Comparison of ENCODE assay signal across 8 cellular contexts in the genomic region with DNA sequence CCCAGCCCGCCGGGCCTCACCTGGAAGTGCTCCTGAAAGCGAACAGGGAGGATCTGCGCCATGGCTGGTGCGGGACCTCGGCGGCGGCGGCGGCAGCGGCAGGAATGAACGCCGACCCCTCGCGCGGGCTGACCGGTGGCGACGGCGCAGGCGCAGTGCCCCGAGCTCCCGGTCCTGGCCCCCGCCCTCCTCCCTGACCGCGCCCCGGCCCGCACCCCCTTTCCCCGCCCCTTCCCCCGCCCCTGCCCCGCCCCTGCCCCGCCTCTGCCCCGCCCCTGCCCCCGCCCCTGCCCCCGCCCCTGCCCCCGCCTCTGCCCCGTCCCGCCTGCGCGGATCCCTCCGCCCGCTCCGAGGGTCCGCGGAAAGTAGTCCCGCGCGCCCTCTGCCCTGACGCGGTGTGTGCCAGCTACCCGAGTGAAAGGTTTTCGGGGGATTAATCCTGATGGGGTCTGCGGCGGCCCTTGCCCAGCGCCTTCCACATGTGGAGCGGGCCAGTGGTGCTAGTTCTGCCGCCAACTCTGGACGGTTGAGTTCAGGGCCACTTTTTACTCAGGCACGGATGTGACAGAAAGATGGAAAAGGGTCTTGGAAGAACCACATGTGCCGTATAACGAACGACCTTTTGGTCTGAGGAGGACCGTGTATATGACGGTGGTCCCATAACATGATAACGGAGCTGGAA. TPM values are rescaled to one million over a fixed set of nuclear protein-coding genes. Genes with fewer than 3 reads are reported as not detected.
DNase-seq lines count a peak whose midpoint lies in the region; ATAC-seq, FAIRE-seq and TF ChIP-seq lines count a peak whose summit lies in the region.

CLTCL1 (minus strand) TSS at position 140 of the 682 bp plus-strand sequence; CDS start at position 62, 78 bp downstream.

- H2AFZ ChIP-seq in HCT116 (ENCODE audit: low read depth, low read length, poor library complexity, severe bottlenecking) (peak within 1 kb of the TSS; percentile 82), HepG2 (ENCODE audit: low read length) (peak within 1 kb of the TSS; percentile 93)

- peaks cover 9 to 20% of the 10 kb centered on the region in 2 experiments for H3K4me1 ChIP-seq in HCT116 (ENCODE audit: control insufficient read depth in 1 of 2, insufficient read depth in 2 of 2, low read length in 2 of 2)
- H3K4me1 ChIP-seq in HepG2 (ENCODE audit: insufficient read depth, low read length), result peaks cover 35% of the 10 kb centered on the region

- H3K9ac ChIP-seq in HCT116 (ENCODE audit: low read length), result peak within 1 kb of the TSS; percentile 65
- peak within 1 kb of the TSS; percentile 83 for H3K9ac ChIP-seq in HepG2 (ENCODE audit: insufficient read depth, low read depth, low read length)

- peak; percentile 87 for ATAC-seq in HCT116
- ATAC-seq in HepG2, result peak; percentile 67
- ATAC-seq in GM19395 (IDR thresholded peaks at IDR 0.05; ENCODE audit: unreplicated experiment), result no peak

- TF ChIP-seq CTCF in HCT116 (IDR thresholded peaks at IDR 0.05 in 2 of 3, conservative IDR thresholded peaks at IDR 0.05 in 1 of 3; ENCODE audit: borderline replicate concordance in 1 of 3, insufficient read depth in 1 of 3, low read depth in 2 of 3, low read length in 2 of 3) (no peak), HepG2 (CRISPR knock-in tag; IDR thresholded peaks at IDR 0.05) (peak; percentile 7; the same call in 1 of the 2 replicates)

- H3K27ac ChIP-seq in HCT116 (ENCODE audit: low read depth, low read length) (peak within 1 kb of the TSS; percentile 63; the same call in 1 of the 2 replicates), HepG2 (ENCODE audit: extremely low read length, insufficient read depth, low read length) (peak within 1 kb of the TSS; percentile 66)

- H3K9me3 ChIP-seq in HCT116 (ENCODE audit: control insufficient read depth in 1 of 2, insufficient read depth in 1 of 2, low read depth in 1 of 2, low read length in 2 of 2), result no peaks in the 10 kb centered on the region
- no peaks in the 10 kb centered on the region for H3K9me3 ChIP-seq in HepG2 (ENCODE audit: low read length)

- RAD21 ChIA-PET in HCT116 (lab: Charles Lee; ENCODE audit: low non-redundant PET in 1 of 2, low total read pairs in 2 of 2, uncharacterized antibody in 2 of 2, unreplicated experiment in 2 of 2), result interaction anchor here (0.6 to 0.7 kb wide), 2 partner anchors 112 to 113 kb away, joined by 3 to 5 read pairs; partner anchors contain the start of gene SLC25A1 (in 1 of the 2)

- H4K20me1 ChIP-seq in HCT116 (ENCODE audit: insufficient read depth) (no peaks in the 10 kb centered on the region), HepG2 (ENCODE audit: insufficient read depth, low read length) (no peaks in the 10 kb centered on the region; the same call in 1 of the 2 replicates)

- TF ChIP-seq POLR2A in HCT116 (IDR thresholded peaks at IDR 0.05; ENCODE audit: borderline replicate concordance, extremely low read depth, insufficient read depth, insufficient read length), result peak; percentile 66
- TF ChIP-seq POLR2A in HepG2 (IDR thresholded peaks at IDR 0.05; ENCODE audit: insufficient read depth in 1 of 2, low read depth in 2 of 2, low read length in 2 of 2), result peak; percentile 50 to 74

- H3K4me2 ChIP-seq in HCT116 (ENCODE audit: low read length), result peak within 1 kb of the TSS; percentile 94
- peak within 1 kb of the TSS; percentile 96 for H3K4me2 ChIP-seq in HepG2 (ENCODE audit: low read depth, low read length)

- peak within 1 kb of the TSS; percentile 65 to 75 for H3K4me3 ChIP-seq in HCT116 (replicated peaks in 1 of 2; ENCODE audit: low read depth in 1 of 2, low read length in 2 of 2)
- peak within 1 kb of the TSS; percentile 76 to 95 (median 86) for H3K4me3 ChIP-seq in HepG2 (replicated peaks in 1 of 3; ENCODE audit: insufficient read depth in 1 of 3, low read depth in 2 of 3, low read length in 3 of 3)

- 6% methylated on average over 20 of the region's 65 CpGs for WGBS in HepG2 (ENCODE audit: low lambda C conversion rate)

- H3K36me3 ChIP-seq in HCT116 (ENCODE audit: control insufficient read depth in 1 of 2, insufficient read depth in 2 of 2, low read length in 2 of 2) (no peaks in the 10 kb centered on the region), HepG2 (replicated peaks in 1 of 2; ENCODE audit: control insufficient read depth in 1 of 2, insufficient read depth in 2 of 2, low read length in 2 of 2) (no peaks in the 10 kb centered on the region; a peak in 2 of 5 replicates)

- H3K9me2 ChIP-seq in HCT116 (ENCODE audit: insufficient read depth), result no peaks in the 10 kb centered on the region

- DNase-seq in DMS114 treated with DMSO at 0.1 percent for 48 hours (lab: John Stamatoyannopoulos, UW; ENCODE audit: unreplicated experiment) (peak; percentile 29), HCT116 (ENCODE audit: low read depth, low spot score) (peak; percentile 38), NCI-H2171 (lab: John Stamatoyannopoulos, UW) (peak; percentile 74), dermis blood vessel endothelial cell (peak; percentile 80), HepG2 (ENCODE audit: low spot score) (peak; percentile 46)
- peak; percentile 54 for DNase-seq in activated CD4-positive, alpha-beta T cell treated with anti-CD3 and anti-CD28 coated beads, Interleukin-2, amount 50 U/mL, for 1 hour
- peak; percentile 74 to 77 for DNase-seq in stimulated activated CD4-positive, alpha-beta T cell treated with anti-CD3 and anti-CD28 coated beads, Interleukin-2, amount 100 ng/mL, for 24 hours

- no peak for TF ChIP-seq RAD21 in HCT116 (IDR thresholded peaks at IDR 0.05; ENCODE audit: low read depth)
- TF ChIP-seq RAD21 in HepG2 (CRISPR knock-in tag; IDR thresholded peaks at IDR 0.05), result peak; percentile 29; the same call in 1 of the 2 replicates

- intact Hi-C loops in HCT116 (cut with micrococcal nuclease) (loop anchor here (10.0 kb wide), 1 partner anchor 423 kb away; the partner anchor contains the start of gene SEPTIN5), HepG2 (cut with micrococcal nuclease; ENCODE audit: unreplicated experiment) (loop anchor here (1.0 kb wide), 1 partner anchor 147 kb away; the partner anchor contains the start of gene ESS2)

- no peak for TF ChIP-seq EP300 in HepG2 (IDR thresholded peaks at IDR 0.05; ENCODE audit: low read depth in 2 of 2, low read length in 2 of 2)
- TF ChIP-seq EP300 in HepG2 (CRISPR knock-in tag; IDR thresholded peaks at IDR 0.05; ENCODE audit: borderline replicate concordance), result no peak

- POLR2A ChIA-PET in HCT116 (lab: Charles Lee), result interaction anchor here (0.7 to 1.2 kb wide), 5 partner anchors 8 to 114 kb away, joined by 3 to 6 read pairs (median 3); partner anchors contain the start of gene SLC25A1
- POLR2A ChIA-PET in HepG2 (lab: Yijun Ruan, JAX), result interaction anchor here (0.6 to 3.0 kb wide), 11 partner anchors 8 to 651 kb away, joined by 3 to 16 read pairs (median 4); partner anchors contain the start of genes DGCR2, HIRA, MRPL40 and SLC25A1

- H3K79me2 ChIP-seq in HCT116 (ENCODE audit: insufficient read depth, low read length) (no peaks in the 10 kb centered on the region), HepG2 (ENCODE audit: insufficient read depth, low read length) (no peaks in the 10 kb centered on the region)

- no peaks in the 10 kb centered on the region for H3K27me3 ChIP-seq in HCT116 (ENCODE audit: insufficient read depth, low read length)
- no peaks in the 10 kb centered on the region; a peak in 1 of 5 replicates for H3K27me3 ChIP-seq in HepG2 (ENCODE audit: control insufficient read depth in 1 of 2, insufficient read depth in 2 of 2, low read length in 2 of 2)

- BruUV-seq in HCT116 (replicated peaks; lab: Mats Ljungman, UMichigan) (TSS peak; percentile 83), HepG2 (replicated peaks; lab: Mats Ljungman, UMichigan) (no TSS peak)

- in situ Hi-C loops in HepG2 (cut with HindIII; ENCODE audit: extremely low pct_ligation_motif_present, low pct_unique_long_range_greater_than_20kb), result loop anchor here (5.0 to 10.0 kb wide), 3 partner anchors 109 to 343 kb away; partner anchors contain the start of genes CDC45 and UFD1

- CTCF ChIA-PET in HCT116 (lab: Charles Lee), result interaction anchor here (1.1 kb wide), 1 partner anchor 9 kb away, joined by 9 read pairs; no protein-coding TSS in a partner anchor
- CTCF ChIA-PET in HepG2 (lab: Yijun Ruan, JAX; ENCODE audit: low intra/inter-chr PET ratio, low total read pairs), result no interaction called here

- FAIRE-seq in HepG2 (lab: Jason Lieb, UNC), result no peak

TF ChIP-seq in HCT116, 20 proteins besides CTCF, POLR2A, EP300 and RAD21 (continues in another document):
- peak; percentile 14; the same call in 1 of the 2 replicates for TF ChIP-seq MAX (IDR thresholded peaks at IDR 0.05)

RNA-seq across cellular contexts. Expression of gene CLTCL1, which starts in this region (rescaled TPM):
- total RNA-seq in HCT116 (2021; ENCODE audit: unreplicated experiment) (7.1 TPM), dermis blood vessel endothelial cell (4.2 and 4.9 TPM in 2 replicates), HepG2 (2016; rRNA removed; fragmentation: Illumina TruSeq; extraction: Trizol) (7.1 and 8.1 TPM in 2 replicates)
- 7.0 and 8.4 TPM in 2 replicates for polyA plus RNA-seq in HCT116 (2012)
- 3.7 and 4.0 TPM in 2 replicates for total RNA-seq in HepG2 (2016; cell fraction: cytosol; rRNA removed; fragmentation: Illumina TruSeq; extraction: Trizol; ENCODE audit: low read depth)
- total RNA-seq in HepG2 (2016; cell fraction: insoluble cytoplasmic fraction; rRNA removed; fragmentation: Illumina TruSeq; extraction: Trizol), result 6.0 and 8.1 TPM in 2 replicates
- total RNA-seq in HepG2 (2016; cell fraction: membrane; rRNA removed; fragmentation: Illumina TruSeq; extraction: Trizol), result 3.6 and 3.8 TPM in 2 replicates
- total RNA-seq in HepG2 (2016; cell fraction: nucleus; rRNA removed; fragmentation: Illumina TruSeq; extraction: Trizol), result 11.6 and 12.0 TPM in 2 replicates
- polyA plus RNA-seq in HepG2 (2011; rRNA removed), result 10.9 and 13.5 TPM in 2 replicates
- 7.2 and 8.1 TPM in 2 replicates for polyA plus RNA-seq in HepG2 (2011; cell fraction: cytosol; rRNA removed)
- 25.5 and 30.8 TPM in 2 replicates for polyA plus RNA-seq in HepG2 (2011; cell fraction: nucleus; rRNA removed)
- 3.0 and 5.3 TPM in 2 replicates for polyA plus RNA-seq in HepG2 (2012)
- polyA plus RNA-seq in HepG2 (2016; cell fraction: cytosol; fragmentation: Illumina TruSeq; extraction: Trizol; ENCODE audit: low read depth), result 0.87 and 1.2 TPM in 2 replicates
- 4.8 and 5.4 TPM in 2 replicates for polyA plus RNA-seq in HepG2 (2016; cell fraction: insoluble cytoplasmic fraction; fragmentation: Illumina TruSeq; extraction: Trizol; ENCODE audit: low read depth)
- 1.8 and 2.4 TPM in 2 replicates for polyA plus RNA-seq in HepG2 (2016; cell fraction: membrane; fragmentation: Illumina TruSeq; extraction: Trizol; ENCODE audit: low read depth)
- 19.5 and 23.8 TPM in 2 replicates for polyA plus RNA-seq in HepG2 (2016; cell fraction: nucleus; fragmentation: Illumina TruSeq; extraction: Trizol; ENCODE audit: insufficient read depth, low read depth)
- polyA minus RNA-seq in HepG2 (2011; rRNA and poly(A)+ RNA removed; ENCODE audit: low replicate concordance), result 19.6 and 28.2 TPM in 2 replicates
- polyA minus RNA-seq in HepG2 (2011; cell fraction: cytosol; rRNA and poly(A)+ RNA removed), result 4.6 and 8.8 TPM in 2 replicates
- polyA minus RNA-seq in HepG2 (2011; cell fraction: nucleus; rRNA and poly(A)+ RNA removed), result 14.7 and 18.9 TPM in 2 replicates

Comparison
In these comparisons a context has a peak if more than half of its experiments do, and no peak if none do; other contexts are left out.
1. DNase-seq: peak in every context shown above with its lines; median percentile 80 in dermis blood vessel endothelial cell; 76 in stimulated activated CD4-positive, alpha-beta T cell treated with anti-CD3 and anti-CD28 coated beads, Interleukin-2, amount 100 ng/mL, for 24 hours; 74 in NCI-H2171; 54 in activated CD4-positive, alpha-beta T cell treated with anti-CD3 and anti-CD28 coated beads, Interleukin-2, amount 50 U/mL, for 1 hour; 46 in HepG2; 38 in HCT116; 29 in DMS114 treated with DMSO at 0.1 percent for 48 hours.